ENCODE assay signal across 22 cellular contexts in genomic region chr2:47158576-47158975, GRCh38. TPM values are rescaled to one million over a fixed set of nuclear protein-coding genes. Genes with fewer than 3 reads are reported as not detected.
DNase-seq lines count a peak whose midpoint lies in the region; ATAC-seq, FAIRE-seq and TF ChIP-seq lines count a peak whose summit lies in the region.
"Had no signal": no experiment of that assay in that cellular context is flagged by ENCODE, and none has a peak within 500 bp of the region (broad histone marks: within the 10 kb centered on the region; RNA-seq: fewer than 3 reads in every experiment).

No MANE protein-coding gene starts in this region.

- H3K27ac Mint-ChIP-seq in activated naive CD8-positive, alpha-beta T cell treated with anti-CD3 and anti-CD28 coated beads for 36 hours, result no peak overlapping the region

- no peaks in the 10 kb centered on the region for H3K9me1 ChIP-seq in K562 (ENCODE audit: control insufficient read depth, insufficient read depth, low read length)

- POLR2A ChIA-PET in K562 (lab: Yijun Ruan, JAX), result no interaction called here

- intact Hi-C loops in K562 (cut with micrococcal nuclease), result no loop called here

- peaks cover 8% of the 10 kb centered on the region; the same call in 1 of the 3 replicates for H3K79me2 ChIP-seq in K562 (ENCODE audit: control insufficient read depth, insufficient read depth, low read length)

- no peak for TF ChIP-seq EP300 in K562 (IDR thresholded peaks at IDR 0.05; ENCODE audit: low read length)

- no peaks in the 10 kb centered on the region for H3K9me3 Mint-ChIP-seq in activated naive CD8-positive, alpha-beta T cell treated with anti-CD3 and anti-CD28 coated beads for 36 hours
- H3K9me3 Mint-ChIP-seq: CD4-positive, alpha-beta memory T cell had no signal

- in situ Hi-C loops in K562 (cut with MboI), result no loop called here

- no peak for TF ChIP-seq CTCF in K562 (IDR thresholded peaks at IDR 0.05 in 2 of 3, conservative IDR thresholded peaks at IDR 0.05 in 1 of 3; ENCODE audit: insufficient read depth in 2 of 3, low read depth in 1 of 3, low read length in 3 of 3)

- H4K20me1 ChIP-seq in K562 (replicated peaks; ENCODE audit: control insufficient read depth, insufficient read depth, low read length), result peaks cover 7% of the 10 kb centered on the region; the same call in 1 of the 2 replicates

- H3K36me3 ChIP-seq in K562 (ENCODE audit: control insufficient read depth, insufficient read depth, low read length), result peaks cover 43% of the 10 kb centered on the region

- H2AFZ ChIP-seq in K562 (ENCODE audit: low read depth, low read length), result no peak overlapping the region
- H2AFZ ChIP-seq: GM23248 had no signal

- no peak for DNase-seq in GM12892 (ENCODE audit: insufficient read length)
- no peak for DNase-seq in K562 (ENCODE audit: extremely low read depth in 1 of 4, low spot score in 3 of 4)
- DNase-seq in activated naive CD8-positive, alpha-beta T cell treated with anti-CD3 and anti-CD28 coated beads for 36 hours, result no peak
- no peak for DNase-seq in GM03348 (ENCODE audit: low spot score)
- DNase-seq in GM19239 (ENCODE audit: insufficient read length, low spot score), result no peak
- DNase-seq: AML-193; Calu3; CD4-positive, alpha-beta memory T cell; DMS79 treated with DMSO at 0.1 percent for 48 hours; GF-D8; GM23248; IMR-90; KBM-7 had no signal

- TF ChIP-seq POLR2A in GM12892 (IDR thresholded peaks at IDR 0.05; ENCODE audit: low read depth, low read length), result no peak
- no peak for TF ChIP-seq POLR2A in K562 (conservative IDR thresholded peaks at IDR 0.05)

- peaks cover 29% of the 10 kb centered on the region for H3K4me1 Mint-ChIP-seq in activated naive CD8-positive, alpha-beta T cell treated with anti-CD3 and anti-CD28 coated beads for 36 hours

- no peaks in the 10 kb centered on the region for H3K9me3 ChIP-seq in K562 (replicated peaks; ENCODE audit: control insufficient read depth, insufficient read depth, low read depth, low read length)
- H3K9me3 ChIP-seq: BLaER1, HAP-1 had no signal

- H3K9ac ChIP-seq in K562 (ENCODE audit: insufficient read depth in 1 of 2, low read depth in 2 of 2, low read length in 2 of 2), result no peak overlapping the region
- H3K9ac ChIP-seq: BLaER1, GM23248 had no signal

- no peak overlapping the region for H3K4me2 ChIP-seq in K562 (ENCODE audit: insufficient read depth, low read length)
- H3K4me2 ChIP-seq: BLaER1 had no signal

- H3K4me3 Mint-ChIP-seq in activated naive CD8-positive, alpha-beta T cell treated with anti-CD3 and anti-CD28 coated beads for 36 hours, result no peak overlapping the region
- H3K4me3 Mint-ChIP-seq: CD14-positive monocyte; CD4-positive, alpha-beta memory T cell had no signal

- peaks cover 48% of the 10 kb centered on the region for H3K36me3 Mint-ChIP-seq in activated naive CD8-positive, alpha-beta T cell treated with anti-CD3 and anti-CD28 coated beads for 36 hours

- BruUV-seq in K562 (replicated peaks; lab: Mats Ljungman, UMichigan), result no TSS peak

- H3K4me3 ChIP-seq in K562, result no peak overlapping the region
- H3K4me3 ChIP-seq: BLaER1, GM12878, GM23248, HAP-1 had no signal

- WGBS in K562 (ENCODE audit: insufficient coverage, low coverage, missing lambda C conversion rate), result 74% methylated on average over 2 of the region's 2 CpGs

- no peak overlapping the region for H3K27ac ChIP-seq in K562 (ENCODE audit: extremely low read depth, low read depth, low read length)
- H3K27ac ChIP-seq: BLaER1, GM23248, HL-60 had no signal

- CTCF ChIA-PET in K562 (lab: Yijun Ruan, JAX; ENCODE audit: low intra/inter-chr PET ratio), result no interaction called here

- no peaks in the 10 kb centered on the region for H3K27me3 Mint-ChIP-seq in activated naive CD8-positive, alpha-beta T cell treated with anti-CD3 and anti-CD28 coated beads for 36 hours
- H3K27me3 Mint-ChIP-seq: CD4-positive, alpha-beta memory T cell had no signal

- H3K4me1 ChIP-seq in K562 (replicated peaks in 1 of 2; ENCODE audit: control insufficient read depth in 2 of 2, insufficient read depth in 2 of 2, low read length in 2 of 2), result peaks cover 0 to 4% of the 10 kb centered on the region in 2 experiments; a peak in 1 of 5 replicates
- H3K4me1 ChIP-seq: BLaER1, HAP-1 had no signal

- H3K27me3 ChIP-seq in K562 (ENCODE audit: control insufficient read depth in 2 of 2, insufficient read depth in 2 of 2, low read length in 2 of 2), result no peaks in the 10 kb centered on the region
- H3K27me3 ChIP-seq: BLaER1 had no signal

- ATAC-seq in K562 (peak; percentile 3; the same call in 1 of the 3 replicates), HG03175 (IDR thresholded peaks at IDR 0.05; ENCODE audit: unreplicated experiment) (no peak)
- ATAC-seq: GM12878 had no signal

- TF ChIP-seq RAD21 in K562 (CRISPR knock-in tag; conservative IDR thresholded peaks at IDR 0.05 in 1 of 2, IDR thresholded peaks at IDR 0.05 in 1 of 2), result no peak

- FAIRE-seq in GM12892 (lab: Jason Lieb, UNC), result peak; percentile 30
- no peak for FAIRE-seq in K562 (lab: Jason Lieb, UNC)
- no peak for FAIRE-seq in GM19239 (lab: Jason Lieb, UNC)
- FAIRE-seq: A204.1, GM12878 had no signal

TF ChIP-seq in K562, 482 proteins besides CTCF, POLR2A, EP300 and RAD21:
- TF ChIP-seq POLR2H (tag; IDR thresholded peaks at IDR 0.05; ENCODE audit: low read depth) (0 out of 2 replicates have a peak, but pooled peaks have one; percentile 20), ERF (CRISPR knock-in tag; IDR thresholded peaks at IDR 0.05) (no peak), ATF1 (CRISPR knock-in tag; IDR thresholded peaks at IDR 0.05) (no peak), ATF1 (tag; IDR thresholded peaks at IDR 0.05) (no peak), SUPT5H (IDR thresholded peaks at IDR 0.05) (peak; percentile 6; the same call in 1 of the 2 replicates), ZNF444 (CRISPR knock-in tag; IDR thresholded peaks at IDR 0.05) (no peak), COPS2 (conservative IDR thresholded peaks at IDR 0.05) (no peak), POLR2AphosphoS2 (IDR thresholded peaks at IDR 0.05; ENCODE audit: low read length) (peak; percentile 56; the same call in 1 of the 2 replicates)
- TF ChIP-seq, protein P1, sequence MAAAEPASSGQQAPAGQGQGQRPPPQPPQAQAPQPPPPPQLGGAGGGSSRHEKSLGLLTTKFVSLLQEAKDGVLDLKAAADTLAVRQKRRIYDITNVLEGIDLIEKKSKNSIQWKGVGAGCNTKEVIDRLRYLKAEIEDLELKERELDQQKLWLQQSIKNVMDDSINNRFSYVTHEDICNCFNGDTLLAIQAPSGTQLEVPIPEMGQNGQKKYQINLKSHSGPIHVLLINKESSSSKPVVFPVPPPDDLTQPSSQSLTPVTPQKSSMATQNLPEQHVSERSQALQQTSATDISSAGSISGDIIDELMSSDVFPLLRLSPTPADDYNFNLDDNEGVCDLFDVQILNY (CRISPR knock-in tag; IDR thresholded peaks at IDR 0.05), result no peak

RNA-seq across cellular contexts. Expression of gene STPG4, which starts 3.5 kb away (rescaled TPM):
- 0.57 TPM for polyA plus RNA-seq in GM12892 (2012; ENCODE audit: missing spikeins)
- not detected for polyA plus RNA-seq in PFSK-1 (2012; ENCODE audit: insufficient read length, low read depth)
- total RNA-seq in K562 (2011; cell fraction: chromatin; rRNA removed; ENCODE audit: low replicate concordance), result 0.51 and 0.72 TPM in 2 replicates
- 0.79 TPM in 1 of 2 replicates, not detected in the other for total RNA-seq in K562 (2011; cell fraction: nucleolus; rRNA removed)
- not detected in 2 replicates for total RNA-seq in K562 (2011; cell fraction: nucleoplasm; rRNA removed)
- total RNA-seq in K562 (2014; rRNA removed), result 0.68 TPM in 1 of 2 replicates, not detected in the other
- total RNA-seq in K562 (2014; rRNA removed; fragmentation: Illumina TruSeq; extraction: Trizol), result 0.22 and 0.38 TPM in 2 replicates
- not detected in 2 replicates for total RNA-seq in K562 (2015; rRNA removed; fragmentation: Illumina TruSeq; extraction: Trizol)
- total RNA-seq in K562 (2021), result not detected in 2 replicates
- not detected in 2 replicates for polyA plus RNA-seq in K562 (2011; rRNA removed)
- polyA plus RNA-seq in K562 (2011; cell fraction: cytosol; rRNA removed), result not detected in 2 replicates
- polyA plus RNA-seq in K562 (2011; cell fraction: nucleus; rRNA removed), result 0.24 TPM in 1 of 2 replicates, not detected in the other
- 0.26 TPM in 1 of 2 replicates, not detected in the other for polyA plus RNA-seq in K562 (2012)
- 0.10 TPM in 1 of 2 replicates, not detected in the other for polyA plus RNA-seq in K562 (2014; fragmentation: Illumina TruSeq; extraction: Trizol)
- not detected for polyA plus RNA-seq in K562 (2014; fragmentation: Nextera tagmentation; extraction: Ambion mirVana)
- 0.28 TPM in 1 of 2 replicates, not detected in the other for polyA plus RNA-seq in K562 (2014; rRNA removed)
- 0.33 and 0.39 TPM in 2 replicates for polyA minus RNA-seq in K562 (2011; rRNA and poly(A)+ RNA removed)
- polyA minus RNA-seq in K562 (2011; cell fraction: cytosol; rRNA and poly(A)+ RNA removed), result not detected in 2 replicates
- 0.44 TPM in 1 of 2 replicates, not detected in the other for polyA minus RNA-seq in K562 (2011; cell fraction: nucleus; rRNA and poly(A)+ RNA removed)
- not detected for total RNA-seq in activated naive CD8-positive, alpha-beta T cell treated with anti-CD3 and anti-CD28 coated beads for 36 hours
- total RNA-seq: GM23248, H4 had no signal
- polyA plus RNA-seq: CD4-positive, alpha-beta memory T cell; GM23248 had no signal

RNA-seq across cellular contexts. Expression of gene CALM2, which starts 17.7 kb away (rescaled TPM):
- 419 TPM for polyA plus RNA-seq in GM12892 (2012; ENCODE audit: missing spikeins)
- polyA plus RNA-seq in PFSK-1 (2012; ENCODE audit: insufficient read length, low read depth), result 1,365 TPM
- 47.4 and 171 TPM in 2 replicates for total RNA-seq in K562 (2011; cell fraction: chromatin; rRNA removed; ENCODE audit: low replicate concordance)
- total RNA-seq in K562 (2011; cell fraction: nucleolus; rRNA removed), result 27.7 and 36.5 TPM in 2 replicates
- total RNA-seq in K562 (2011; cell fraction: nucleoplasm; rRNA removed), result 119 and 209 TPM in 2 replicates
- total RNA-seq in K562 (2014; rRNA removed) (304 and 331 TPM in 2 replicates), K562 (2014; rRNA removed; fragmentation: Illumina TruSeq; extraction: Trizol) (656 and 729 TPM in 2 replicates), K562 (2015; rRNA removed; fragmentation: Illumina TruSeq; extraction: Trizol) (436 and 447 TPM in 2 replicates), K562 (2021) (357 and 363 TPM in 2 replicates)
- polyA plus RNA-seq in K562 (2011; rRNA removed) (225 and 326 TPM in 2 replicates), K562 (2014; fragmentation: Illumina TruSeq; extraction: Trizol) (457 and 479 TPM in 2 replicates), K562 (2014; fragmentation: Nextera tagmentation; extraction: Ambion mirVana) (1,000 to 10,000 TPM; 1,257 to 1,855 TPM), K562 (2014; rRNA removed) (316 and 329 TPM in 2 replicates)
- polyA plus RNA-seq in K562 (2011; cell fraction: cytosol; rRNA removed), result 55.4 and 201 TPM in 2 replicates
- polyA plus RNA-seq in K562 (2011; cell fraction: nucleus; rRNA removed), result 55.4 and 96.4 TPM in 2 replicates
- polyA plus RNA-seq in K562 (2012), result 409 and 511 TPM in 2 replicates
- 319 and 344 TPM in 2 replicates for polyA minus RNA-seq in K562 (2011; rRNA and poly(A)+ RNA removed)
- 93.9 and 115 TPM in 2 replicates for polyA minus RNA-seq in K562 (2011; cell fraction: cytosol; rRNA and poly(A)+ RNA removed)
- 54.7 and 100 TPM in 2 replicates for polyA minus RNA-seq in K562 (2011; cell fraction: nucleus; rRNA and poly(A)+ RNA removed)
- 100 to 1,000 TPM; 510 to 512 TPM for total RNA-seq in activated naive CD8-positive, alpha-beta T cell treated with anti-CD3 and anti-CD28 coated beads for 36 hours
